ENCODE assay signal across 19 cellular contexts in genomic region chr11:2088284-2088683, GRCh38. TPM values are rescaled to one million over a fixed set of nuclear protein-coding genes. Genes with fewer than 3 reads are reported as not detected.
A peak's percentile ranks its signal among the peaks of the same experiment; 100 is the strongest.
DNase-seq lines count a peak whose midpoint lies in the region; TF ChIP-seq lines count a peak whose summit lies in the region.
"Had no signal": no experiment of that assay in that cellular context is flagged by ENCODE, and none has a peak within 500 bp of the region (broad histone marks: within the 10 kb centered on the region; RNA-seq: fewer than 3 reads in every experiment).

No MANE protein-coding gene starts in this region.

- WGBS in endodermal cell (ENCODE audit: insufficient coverage in 1 of 2, insufficient read length in 1 of 2), 2 experiments, result 91 to 92% methylated on average over 6 to 14 of the region's 14 CpGs

- H3K27ac ChIP-seq in breast epithelium, result no peak overlapping the region
- no peak overlapping the region for H3K27ac ChIP-seq in Peyer's patch
- H3K27ac ChIP-seq in endodermal cell (ENCODE audit: low read depth, low read length), result no peak overlapping the region
- H3K27ac ChIP-seq: HL-60 had no signal

- H3K9ac ChIP-seq in endodermal cell (ENCODE audit: extremely low read depth, low read length, poor library complexity, severe bottlenecking), result no peak overlapping the region

- H3K9me3 ChIP-seq in breast epithelium (peaks cover 7 to 16% of the 10 kb centered on the region in 2 donors), Peyer's patch (no peaks in the 10 kb centered on the region), endodermal cell (ENCODE audit: control insufficient read depth, low read length) (no peaks in the 10 kb centered on the region)

- TF ChIP-seq POLR2A in breast epithelium (IDR thresholded peaks at IDR 0.05) (no peak), Peyer's patch (IDR thresholded peaks at IDR 0.05) (no peak)

- no peak overlapping the region for H3K4me3 ChIP-seq in breast epithelium
- no peak overlapping the region for H3K4me3 ChIP-seq in Peyer's patch
- H3K4me3 ChIP-seq in endodermal cell (ENCODE audit: low read length), result no peak overlapping the region
- H3K4me3 ChIP-seq: MG63 had no signal

- H3K27ac Mint-ChIP-seq in MCF 10A (ENCODE audit: low read depth, unreplicated experiment), result no peak overlapping the region
- H3K27ac Mint-ChIP-seq in endodermal cell, result no peak overlapping the region
- no peak overlapping the region for H3K27ac Mint-ChIP-seq in progenitor cell of endocrine pancreas
- H3K27ac Mint-ChIP-seq: HFFc6 had no signal

- TF ChIP-seq CTCF in breast epithelium (IDR thresholded peaks at IDR 0.05) (no peak), MCF 10A (IDR thresholded peaks at IDR 0.05; ENCODE audit: unreplicated experiment) (no peak), Peyer's patch (IDR thresholded peaks at IDR 0.05) (no peak), endodermal cell (conservative IDR thresholded peaks at IDR 0.05) (peak; percentile 35), progenitor cell of endocrine pancreas (IDR thresholded peaks at IDR 0.05; ENCODE audit: unreplicated experiment) (no peak)

- DNase-seq in breast epithelium (ENCODE audit: low spot score in 2 of 2) (peak; percentile 7 to 33), MCF 10A (ENCODE audit: unreplicated experiment) (no peak), Peyer's patch (peak in 2 of 3 donors; percentile 11 to 18), endodermal cell (peak; percentile 32), ureter (ENCODE audit: low spot score) (peak; percentile 25), progenitor cell of endocrine pancreas (ENCODE audit: low spot score, unreplicated experiment) (no peak), CD1c-positive myeloid dendritic cell (ENCODE audit: extremely low spot score) (no peak), NCI-H187 treated with DMSO at 0.1 percent for 48 hours (lab: John Stamatoyannopoulos, UW) (no peak)
- DNase-seq: C1 segment of cervical spinal cord, DMS79, HFFc6, IMR-90, Karpas-422, MG63, NCI-H1105, OCI-M1, SHP77 treated with DMSO at 0.1 percent for 48 hours had no signal

- no peaks in the 10 kb centered on the region for H3K36me3 ChIP-seq in breast epithelium
- no peaks in the 10 kb centered on the region for H3K36me3 ChIP-seq in Peyer's patch
- no peaks in the 10 kb centered on the region for H3K36me3 ChIP-seq in endodermal cell (ENCODE audit: control insufficient read depth, insufficient read depth, low read length)
- H3K36me3 ChIP-seq: MG63 had no signal

- no TSS peak for BruUV-seq in MCF 10A (replicated peaks; lab: Mats Ljungman, UMichigan)

- H3K36me3 Mint-ChIP-seq in MCF 10A (ENCODE audit: insufficient read depth, unreplicated experiment) (peaks cover 5% of the 10 kb centered on the region), endodermal cell (ENCODE audit: low read depth) (no peaks in the 10 kb centered on the region), progenitor cell of endocrine pancreas (ENCODE audit: insufficient read depth) (peaks cover 2% of the 10 kb centered on the region)

- peaks cover 0 to 6% of the 10 kb centered on the region in 2 donors for H3K4me1 ChIP-seq in breast epithelium
- H3K4me1 ChIP-seq in Peyer's patch, result no peaks in the 10 kb centered on the region
- no peaks in the 10 kb centered on the region for H3K4me1 ChIP-seq in endodermal cell (ENCODE audit: control insufficient read depth, insufficient read depth, low read length)

- peaks cover 0 to 59% of the 10 kb centered on the region in 2 donors for H3K27me3 ChIP-seq in breast epithelium
- H3K27me3 ChIP-seq in Peyer's patch, result no peaks in the 10 kb centered on the region
- no peaks in the 10 kb centered on the region for H3K27me3 ChIP-seq in endodermal cell (ENCODE audit: control insufficient read depth, insufficient read depth, low read length, poor library complexity, severe bottlenecking)
- H3K27me3 ChIP-seq: MG63 had no signal

- intact Hi-C loops in breast epithelium (cut with DNase I; ENCODE audit: low total_unique reads) (no loop called here), MCF 10A (cut with micrococcal nuclease) (no loop called here)

- peaks cover 23% of the 10 kb centered on the region for H3K4me1 Mint-ChIP-seq in MCF 10A (ENCODE audit: insufficient read depth, unreplicated experiment)
- H3K4me1 Mint-ChIP-seq in endodermal cell, result no peaks in the 10 kb centered on the region
- no peaks in the 10 kb centered on the region for H3K4me1 Mint-ChIP-seq in progenitor cell of endocrine pancreas (ENCODE audit: low read depth)

- POLR2A ChIA-PET in MCF 10A (lab: Yijun Ruan, JAX), result no interaction called here

- peaks cover 28% of the 10 kb centered on the region for H3K9me3 Mint-ChIP-seq in MCF 10A (ENCODE audit: unreplicated experiment)
- peaks cover 15% of the 10 kb centered on the region for H3K9me3 Mint-ChIP-seq in endodermal cell
- H3K9me3 Mint-ChIP-seq in progenitor cell of endocrine pancreas (ENCODE audit: low read depth), result peaks cover 11% of the 10 kb centered on the region

- H3K27me3 Mint-ChIP-seq in MCF 10A (ENCODE audit: insufficient read depth, unreplicated experiment) (no peaks in the 10 kb centered on the region), endodermal cell (ENCODE audit: insufficient read depth) (peaks cover 15% of the 10 kb centered on the region), progenitor cell of endocrine pancreas (peaks cover 3% of the 10 kb centered on the region)

- CTCF ChIA-PET in MCF 10A (lab: Yijun Ruan, JAX), result interaction anchor here (0.6 to 3.1 kb wide), 5 partner anchors 8 to 352 kb away, joined by 3 to 10 read pairs (median 4); no protein-coding TSS in a partner anchor

- H3K4me3 Mint-ChIP-seq in MCF 10A (ENCODE audit: unreplicated experiment) (no peak overlapping the region), endodermal cell (no peak overlapping the region), progenitor cell of endocrine pancreas (ENCODE audit: low read depth) (no peak overlapping the region)
- H3K4me3 Mint-ChIP-seq: HFFc6 had no signal

RNA-seq across cellular contexts. Expression of gene IGF2, which starts 50.9 kb away (rescaled TPM):
- total RNA-seq in breast epithelium (10 to 100 TPM; 13.6 to 65.7 (median 65.2) TPM), MCF 10A (2022) (0.29 and 0.35 TPM in 2 replicates), Peyer's patch (10 to 100 TPM in 1 of 4 donors, 1 to 10 TPM in 3; 1.9 to 15.5 (median 9.5) TPM), endodermal cell (1 to 10 TPM in 1 of 2 donors, under 1 TPM in 1; 0.80 to 5.1 TPM), ureter (61.1 TPM), progenitor cell of endocrine pancreas (4,678 and 5,100 TPM in 2 replicates)
- 28.1 TPM for polyA plus RNA-seq in endodermal cell (2013, experiment 1 of 2)
- polyA plus RNA-seq in endodermal cell (2013, experiment 2 of 2), result 20.1 TPM
- total RNA-seq: RPMI7951 had no signal

Comparison
In these comparisons a context has a peak if more than half of its experiments do, and no peak if none do; other contexts are left out.
1. DNase-seq: peak in breast epithelium (2 of 2), Peyer's patch (2 of 3), endodermal cell (single experiment) and ureter (single experiment); none in MCF 10A (single experiment), progenitor cell of endocrine pancreas (single experiment), CD1c-positive myeloid dendritic cell (single experiment) and NCI-H187 treated with DMSO at 0.1 percent for 48 hours (single experiment).
2. RNA of gene IGF2, which starts 50.9 kb away (total RNA-seq): 4,678 to 5,100 TPM in progenitor cell of endocrine pancreas; 13.6 to 65.7 TPM in breast epithelium, 61.1 TPM in ureter (single experiment), 1.9 to 15.5 TPM in Peyer's patch, 0.80 to 5.1 TPM in endodermal cell and 0.29 to 0.35 TPM in MCF 10A; every median in the first group is over 10 times any median in the second.